1 cellular context compared by ENCODE assay signal in the genomic region with DNA sequence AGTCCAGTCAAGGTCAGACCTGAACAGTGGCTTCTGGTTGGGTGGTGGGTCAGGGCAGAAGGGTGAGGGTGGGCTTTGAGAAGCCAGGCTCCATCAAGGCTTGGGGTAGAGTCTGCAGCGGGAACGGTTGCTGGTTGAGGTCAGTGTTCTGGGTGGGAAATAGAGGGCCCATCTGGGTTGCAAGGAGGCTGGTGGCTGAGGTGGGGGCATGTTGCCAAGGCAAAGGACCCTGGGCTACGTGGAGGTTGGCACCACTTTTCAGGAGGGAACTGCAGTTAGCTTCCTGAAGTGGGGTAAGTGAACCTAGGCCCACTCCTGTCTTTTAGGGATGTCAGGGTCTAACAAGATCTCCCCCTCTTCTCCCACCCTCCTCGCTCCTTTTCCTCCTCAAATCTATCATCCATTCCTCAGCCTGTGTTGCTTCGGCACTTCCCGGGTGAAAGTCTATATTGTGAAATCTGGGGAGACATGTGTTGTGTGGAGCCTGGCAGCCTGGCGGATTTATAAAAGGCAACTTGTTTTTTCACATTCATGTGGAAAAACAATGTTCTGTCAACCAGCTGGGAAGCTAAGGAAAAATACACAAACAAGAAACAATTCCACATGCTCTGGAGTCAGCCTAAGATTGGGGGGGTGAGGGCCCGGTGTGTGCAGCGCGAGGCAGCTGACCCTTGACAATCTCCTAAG.
TF ChIP-seq lines count a peak whose summit lies in the region.

No MANE protein-coding gene starts in this region.

TF ChIP-seq in HCT116, 20 proteins besides CTCF, POLR2A, EP300 and RAD21 (continued from another document):
- TF ChIP-seq, protein P1, sequence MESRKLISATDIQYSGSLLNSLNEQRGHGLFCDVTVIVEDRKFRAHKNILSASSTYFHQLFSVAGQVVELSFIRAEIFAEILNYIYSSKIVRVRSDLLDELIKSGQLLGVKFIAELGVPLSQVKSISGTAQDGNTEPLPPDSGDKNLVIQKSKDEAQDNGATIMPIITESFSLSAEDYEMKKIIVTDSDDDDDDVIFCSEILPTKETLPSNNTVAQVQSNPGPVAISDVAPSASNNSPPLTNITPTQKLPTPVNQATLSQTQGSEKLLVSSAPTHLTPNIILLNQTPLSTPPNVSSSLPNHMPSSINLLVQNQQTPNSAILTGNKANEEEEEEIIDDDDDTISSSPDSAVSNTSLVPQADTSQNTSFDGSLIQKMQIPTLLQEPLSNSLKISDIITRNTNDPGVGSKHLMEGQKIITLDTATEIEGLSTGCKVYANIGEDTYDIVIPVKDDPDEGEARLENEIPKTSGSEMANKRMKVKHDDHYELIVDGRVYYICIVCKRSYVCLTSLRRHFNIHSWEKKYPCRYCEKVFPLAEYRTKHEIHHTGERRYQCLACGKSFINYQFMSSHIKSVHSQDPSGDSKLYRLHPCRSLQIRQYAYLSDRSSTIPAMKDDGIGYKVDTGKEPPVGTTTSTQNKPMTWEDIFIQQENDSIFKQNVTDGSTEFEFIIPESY (IDR thresholded peaks at IDR 0.05; ENCODE audit: extremely low read depth, insufficient replicate concordance, low read length), result no peak
- TF ChIP-seq CBX3 (IDR thresholded peaks at IDR 0.05; ENCODE audit: low read depth), result no peak
- TF ChIP-seq EZH2phosphoT487 (IDR thresholded peaks at IDR 0.05; ENCODE audit: borderline replicate concordance), result no peak
- no peak for TF ChIP-seq ZNF274 (IDR thresholded peaks at IDR 0.05; ENCODE audit: low read depth, low read length)
- TF ChIP-seq, protein P2, sequence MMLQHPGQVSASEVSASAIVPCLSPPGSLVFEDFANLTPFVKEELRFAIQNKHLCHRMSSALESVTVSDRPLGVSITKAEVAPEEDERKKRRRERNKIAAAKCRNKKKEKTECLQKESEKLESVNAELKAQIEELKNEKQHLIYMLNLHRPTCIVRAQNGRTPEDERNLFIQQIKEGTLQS (IDR thresholded peaks at IDR 0.05), result no peak
- no peak for TF ChIP-seq ELF1 (IDR thresholded peaks at IDR 0.05; ENCODE audit: borderline replicate concordance, low read depth)
- TF ChIP-seq, protein P3, sequence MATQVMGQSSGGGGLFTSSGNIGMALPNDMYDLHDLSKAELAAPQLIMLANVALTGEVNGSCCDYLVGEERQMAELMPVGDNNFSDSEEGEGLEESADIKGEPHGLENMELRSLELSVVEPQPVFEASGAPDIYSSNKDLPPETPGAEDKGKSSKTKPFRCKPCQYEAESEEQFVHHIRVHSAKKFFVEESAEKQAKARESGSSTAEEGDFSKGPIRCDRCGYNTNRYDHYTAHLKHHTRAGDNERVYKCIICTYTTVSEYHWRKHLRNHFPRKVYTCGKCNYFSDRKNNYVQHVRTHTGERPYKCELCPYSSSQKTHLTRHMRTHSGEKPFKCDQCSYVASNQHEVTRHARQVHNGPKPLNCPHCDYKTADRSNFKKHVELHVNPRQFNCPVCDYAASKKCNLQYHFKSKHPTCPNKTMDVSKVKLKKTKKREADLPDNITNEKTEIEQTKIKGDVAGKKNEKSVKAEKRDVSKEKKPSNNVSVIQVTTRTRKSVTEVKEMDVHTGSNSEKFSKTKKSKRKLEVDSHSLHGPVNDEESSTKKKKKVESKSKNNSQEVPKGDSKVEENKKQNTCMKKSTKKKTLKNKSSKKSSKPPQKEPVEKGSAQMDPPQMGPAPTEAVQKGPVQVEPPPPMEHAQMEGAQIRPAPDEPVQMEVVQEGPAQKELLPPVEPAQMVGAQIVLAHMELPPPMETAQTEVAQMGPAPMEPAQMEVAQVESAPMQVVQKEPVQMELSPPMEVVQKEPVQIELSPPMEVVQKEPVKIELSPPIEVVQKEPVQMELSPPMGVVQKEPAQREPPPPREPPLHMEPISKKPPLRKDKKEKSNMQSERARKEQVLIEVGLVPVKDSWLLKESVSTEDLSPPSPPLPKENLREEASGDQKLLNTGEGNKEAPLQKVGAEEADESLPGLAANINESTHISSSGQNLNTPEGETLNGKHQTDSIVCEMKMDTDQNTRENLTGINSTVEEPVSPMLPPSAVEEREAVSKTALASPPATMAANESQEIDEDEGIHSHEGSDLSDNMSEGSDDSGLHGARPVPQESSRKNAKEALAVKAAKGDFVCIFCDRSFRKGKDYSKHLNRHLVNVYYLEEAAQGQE (IDR thresholded peaks at IDR 0.05; ENCODE audit: low read depth), result no peak
- TF ChIP-seq, protein P4, sequence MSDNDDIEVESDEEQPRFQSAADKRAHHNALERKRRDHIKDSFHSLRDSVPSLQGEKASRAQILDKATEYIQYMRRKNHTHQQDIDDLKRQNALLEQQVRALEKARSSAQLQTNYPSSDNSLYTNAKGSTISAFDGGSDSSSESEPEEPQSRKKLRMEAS (IDR thresholded peaks at IDR 0.05), result no peak
